In genomic region chr6:118651282-118652050, GRCh38 we compare ENCODE assay signal across 8 cellular contexts. TPM values are rescaled to one million over a fixed set of nuclear protein-coding genes. Genes with fewer than 3 reads are reported as not detected.
A peak's percentile ranks its signal among the peaks of the same experiment; 100 is the strongest.
DNase-seq lines count a peak whose midpoint lies in the region; TF ChIP-seq lines count a peak whose summit lies in the region.

TSS of gene CEP85L (minus strand) at chr6:118651591. CDS start at chr6:118651269, 322 bp downstream.

- peak within 1 kb of the TSS; percentile 82 for H3K4me3 ChIP-seq in fibroblast of the aortic adventitia (ENCODE audit: low read depth, low read length)

- peak within 1 kb of the TSS; percentile 95 for H3K18ac ChIP-seq in H9 (ENCODE audit: insufficient read length, low read depth, low read length)

- peak; percentile 93 for DNase-seq in ELR (ENCODE audit: low read depth)
- peak; percentile 98 for DNase-seq in H9
- peak; percentile 82 for DNase-seq in M059J (ENCODE audit: low read depth)
- peak; percentile 88 for DNase-seq in activated T-helper 9 cell treated with anti-CD3 and anti-CD28 coated beads, Interleukin-2, amount 50 U/mL, for 16 hours (ENCODE audit: low read depth)
- peak; percentile 81 for DNase-seq in fibroblast of the aortic adventitia (ENCODE audit: low read depth)

- TF ChIP-seq CTCF in H9 (conservative IDR thresholded peaks at IDR 0.05) (no peak; the same call in 2 of the 3 replicates), fibroblast of the aortic adventitia (IDR thresholded peaks at IDR 0.05; ENCODE audit: insufficient read depth, low read length) (no peak), nephron (IDR thresholded peaks at IDR 0.05; ENCODE audit: unreplicated experiment in 3 of 3) (no peak)

- peaks cover 18 to 21% of the 10 kb centered on the region in 2 experiments for H3K4me1 Mint-ChIP-seq in H9
- peaks cover 22% of the 10 kb centered on the region for H3K4me1 Mint-ChIP-seq in nephron
- H3K4me1 Mint-ChIP-seq in stimulated activated naive CD8-positive, alpha-beta T cell treated with anti-CD3 and anti-CD28 coated beads, Interleukin-15, Interleukin-2, amounts not matched to agents 100 ng/mL and 50 ng/mL, for 24 hours (ENCODE audit: low read depth), result peaks cover 63% of the 10 kb centered on the region

- H3K27ac ChIP-seq in H9 (ENCODE audit: insufficient read length, low read depth, low read length), result peak within 1 kb of the TSS; percentile 24

- H4K5ac ChIP-seq in H9 (ENCODE audit: insufficient read length, low read depth, low read length), result no peak within 1 kb of the TSS

- H2BK12ac ChIP-seq in H9 (ENCODE audit: insufficient read length, low read depth, low read length), result peak within 1 kb of the TSS; percentile 84

- H2BK20ac ChIP-seq in H9 (ENCODE audit: low read depth, low read length, poor library complexity, severe bottlenecking), result no peak within 1 kb of the TSS

- no peaks in the 10 kb centered on the region for H3K79me2 ChIP-seq in H9 (ENCODE audit: insufficient read depth, low read length)

- peak within 1 kb of the TSS; percentile 5 for H2AFZ ChIP-seq in H9 (ENCODE audit: low read length)

- peak within 1 kb of the TSS; percentile 76 for H3K4me2 ChIP-seq in H9 (ENCODE audit: insufficient read depth, insufficient read length, low read length)

- no peak within 1 kb of the TSS for H3T11ph ChIP-seq in H9 (ENCODE audit: low read length)

- peak within 1 kb of the TSS; percentile 66 for H3K9ac ChIP-seq in H9 (ENCODE audit: extremely low read depth, insufficient read length, low read length)

- H4K8ac ChIP-seq in H9 (replicated peaks; ENCODE audit: insufficient read length, low read depth, low read length), result no peak within 1 kb of the TSS

- peak within 1 kb of the TSS; percentile 74 to 88 for H3K4me3 Mint-ChIP-seq in H9
- peak within 1 kb of the TSS; percentile 88 to 97 (median 95) for H3K4me3 Mint-ChIP-seq in nephron
- H3K4me3 Mint-ChIP-seq in stimulated activated naive CD8-positive, alpha-beta T cell treated with anti-CD3 and anti-CD28 coated beads, Interleukin-15, Interleukin-2, amounts not matched to agents 100 ng/mL and 50 ng/mL, for 24 hours, result peak within 1 kb of the TSS; percentile 88

- no peak within 1 kb of the TSS for H2AK5ac ChIP-seq in H9 (ENCODE audit: insufficient read length, low read length)

- H3K36me3 Mint-ChIP-seq in H9 (ENCODE audit: insufficient read depth in 1 of 3, low read depth in 3 of 3) (no peaks in the 10 kb centered on the region), nephron (ENCODE audit: low read depth) (no peaks in the 10 kb centered on the region)
- peaks cover 17% of the 10 kb centered on the region for H3K36me3 Mint-ChIP-seq in stimulated activated naive CD8-positive, alpha-beta T cell treated with anti-CD3 and anti-CD28 coated beads, Interleukin-15, Interleukin-2, amounts not matched to agents 100 ng/mL and 50 ng/mL, for 24 hours (ENCODE audit: low read depth)

- H3K4ac ChIP-seq in H9 (ENCODE audit: low read depth, low read length), result no peak within 1 kb of the TSS

- no peak within 1 kb of the TSS for H3K56ac ChIP-seq in H9 (ENCODE audit: insufficient read length, low read depth, low read length)

- H3K79me1 ChIP-seq in H9 (ENCODE audit: insufficient read depth, low read depth, low read length, poor library complexity, severe bottlenecking), result no peaks in the 10 kb centered on the region

- no peaks in the 10 kb centered on the region for H3K9me3 ChIP-seq in H9 (ENCODE audit: control insufficient read depth, low read depth, low read length)

- H3K27me3 Mint-ChIP-seq in H9 (ENCODE audit: low read depth), result no peaks in the 10 kb centered on the region
- H3K27me3 Mint-ChIP-seq in nephron (ENCODE audit: low read depth), result no peaks in the 10 kb centered on the region
- H3K27me3 Mint-ChIP-seq in stimulated activated naive CD8-positive, alpha-beta T cell treated with anti-CD3 and anti-CD28 coated beads, Interleukin-15, Interleukin-2, amounts not matched to agents 100 ng/mL and 50 ng/mL, for 24 hours, result no peaks in the 10 kb centered on the region

- H3K27ac Mint-ChIP-seq in H9 (peak within 1 kb of the TSS; percentile 71 to 96 (median 94)), nephron (peak within 1 kb of the TSS; percentile 86 to 95 (median 93))
- H3K27ac Mint-ChIP-seq in stimulated activated naive CD8-positive, alpha-beta T cell treated with anti-CD3 and anti-CD28 coated beads, Interleukin-15, Interleukin-2, amounts not matched to agents 100 ng/mL and 50 ng/mL, for 24 hours, result peak within 1 kb of the TSS; percentile 95

- H3K23me2 ChIP-seq in H9 (ENCODE audit: insufficient read length, low read depth, low read length, poor library complexity, severe bottlenecking), result peaks cover 6% of the 10 kb centered on the region

- H3K23ac ChIP-seq in H9 (ENCODE audit: insufficient read length, low read depth, low read length), result no peak within 1 kb of the TSS

- no peaks in the 10 kb centered on the region for H4K20me1 ChIP-seq in H9 (ENCODE audit: control insufficient read depth, insufficient read depth, insufficient read length)

- peak within 1 kb of the TSS; percentile 85 for H3K14ac ChIP-seq in H9 (ENCODE audit: insufficient read depth, low read length)

- H2BK15ac ChIP-seq in H9 (ENCODE audit: low read depth, low read length), result no peak within 1 kb of the TSS

- peak; percentile 86 for TF ChIP-seq POLR2A in Raji (IDR thresholded peaks at IDR 0.05; ENCODE audit: insufficient read depth, low read depth, low read length)

- H2BK120ac ChIP-seq in H9 (ENCODE audit: low read depth, low read length, poor library complexity, severe bottlenecking), result no peak within 1 kb of the TSS

- no CpG with 5 or more reads among the region's 77 CpGs for WGBS in H9 (ENCODE audit: extremely low coverage, insufficient read length, low lambda C conversion rate)

- no peaks in the 10 kb centered on the region for H3K4me1 ChIP-seq in H9 (ENCODE audit: insufficient read depth, low read length)

- H2BK5ac ChIP-seq in H9 (ENCODE audit: insufficient read length, low read length), result no peak within 1 kb of the TSS

- H3K9me3 Mint-ChIP-seq in H9, result no peaks in the 10 kb centered on the region
- H3K9me3 Mint-ChIP-seq in nephron, result no peaks in the 10 kb centered on the region
- no peaks in the 10 kb centered on the region for H3K9me3 Mint-ChIP-seq in stimulated activated naive CD8-positive, alpha-beta T cell treated with anti-CD3 and anti-CD28 coated beads, Interleukin-15, Interleukin-2, amounts not matched to agents 100 ng/mL and 50 ng/mL, for 24 hours

- no peak within 1 kb of the TSS for H4K91ac ChIP-seq in H9 (ENCODE audit: insufficient read length, low read depth, low read length)

- no peaks in the 10 kb centered on the region for H3K27me3 ChIP-seq in H9 (ENCODE audit: insufficient read depth, low read length)

RNA-seq across cellular contexts. Expression of gene CEP85L, which starts in this region (rescaled TPM):
- total RNA-seq in H9 (2021), result 3.8 TPM in 2 replicates
- 5.7 and 15.2 TPM in 2 replicates for total RNA-seq in M059J (2014; rRNA removed; shearing (Covaris generic))
- total RNA-seq in fibroblast of the aortic adventitia (ENCODE audit: low replicate concordance), result 10.8 and 17.1 TPM in 2 replicates

Comparison
In these comparisons a context has a peak if more than half of its experiments do, and no peak if none do; other contexts are left out.
1. Peak in every context shown above with its lines: DNase-seq, H3K4me3 ChIP-seq and H3K27ac ChIP-seq.